ENCODE assay signal across 1 cellular context in genomic region chr1:167463856-167464565, GRCh38.
TF ChIP-seq lines count a peak whose summit lies in the region.

No MANE protein-coding gene starts in this region.

TF ChIP-seq in SK-N-SH, 30 proteins besides CTCF, POLR2A, EP300 and RAD21 (continued from another document):
- TF ChIP-seq TEAD4 (IDR thresholded peaks at IDR 0.05; ENCODE audit: borderline replicate concordance, insufficient read depth) (no peak), EZH2phosphoT487 (IDR thresholded peaks at IDR 0.05; ENCODE audit: borderline replicate concordance, low read depth) (no peak)
